ENCODE assay signal across 2 cellular contexts in genomic region chr12:69600804-69601203, GRCh38.
TF ChIP-seq lines count a peak whose summit lies in the region.

No MANE protein-coding gene starts in this region.

TF ChIP-seq in GM23338, 12 proteins besides CTCF, POLR2A, EP300 and RAD21:
- TF ChIP-seq ZNF114 (CRISPR knock-in tag; IDR thresholded peaks at IDR 0.05), result no peak
- no peak for TF ChIP-seq REST (IDR thresholded peaks at IDR 0.05; ENCODE audit: unreplicated experiment)

TF ChIP-seq in GM12878, 131 proteins besides CTCF, POLR2A, EP300 and RAD21:
- TF ChIP-seq E2F4 (IDR thresholded peaks at IDR 0.05; ENCODE audit: low read depth, low read length) (no peak), MEF2A (IDR thresholded peaks at IDR 0.05; ENCODE audit: insufficient read depth, low read depth, low read length) (no peak), ZBTB40 (IDR thresholded peaks at IDR 0.05; ENCODE audit: borderline replicate concordance) (no peak), USF2 (IDR thresholded peaks at IDR 0.05; ENCODE audit: borderline replicate concordance, low read depth, low read length) (no peak), STAT3 (IDR thresholded peaks at IDR 0.05; ENCODE audit: low read depth, low read length) (no peak), NR2F1 (conservative IDR thresholded peaks at IDR 0.05) (no peak), BCL3 (IDR thresholded peaks at IDR 0.05; ENCODE audit: borderline replicate concordance, insufficient read depth, low read depth, low read length, poor library complexity, severe bottlenecking) (no peak), SMARCA5 (IDR thresholded peaks at IDR 0.05) (no peak), LARP7 (IDR thresholded peaks at IDR 0.05) (no peak), SMAD1 (IDR thresholded peaks at IDR 0.05; ENCODE audit: low read depth, partially characterized antibody) (no peak), RAD51 (IDR thresholded peaks at IDR 0.05) (no peak)
- TF ChIP-seq, protein P1, sequence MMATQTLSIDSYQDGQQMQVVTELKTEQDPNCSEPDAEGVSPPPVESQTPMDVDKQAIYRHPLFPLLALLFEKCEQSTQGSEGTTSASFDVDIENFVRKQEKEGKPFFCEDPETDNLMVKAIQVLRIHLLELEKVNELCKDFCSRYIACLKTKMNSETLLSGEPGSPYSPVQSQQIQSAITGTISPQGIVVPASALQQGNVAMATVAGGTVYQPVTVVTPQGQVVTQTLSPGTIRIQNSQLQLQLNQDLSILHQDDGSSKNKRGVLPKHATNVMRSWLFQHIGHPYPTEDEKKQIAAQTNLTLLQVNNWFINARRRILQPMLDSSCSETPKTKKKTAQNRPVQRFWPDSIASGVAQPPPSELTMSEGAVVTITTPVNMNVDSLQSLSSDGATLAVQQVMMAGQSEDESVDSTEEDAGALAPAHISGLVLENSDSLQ (IDR thresholded peaks at IDR 0.05), result no peak
- TF ChIP-seq, protein P2, sequence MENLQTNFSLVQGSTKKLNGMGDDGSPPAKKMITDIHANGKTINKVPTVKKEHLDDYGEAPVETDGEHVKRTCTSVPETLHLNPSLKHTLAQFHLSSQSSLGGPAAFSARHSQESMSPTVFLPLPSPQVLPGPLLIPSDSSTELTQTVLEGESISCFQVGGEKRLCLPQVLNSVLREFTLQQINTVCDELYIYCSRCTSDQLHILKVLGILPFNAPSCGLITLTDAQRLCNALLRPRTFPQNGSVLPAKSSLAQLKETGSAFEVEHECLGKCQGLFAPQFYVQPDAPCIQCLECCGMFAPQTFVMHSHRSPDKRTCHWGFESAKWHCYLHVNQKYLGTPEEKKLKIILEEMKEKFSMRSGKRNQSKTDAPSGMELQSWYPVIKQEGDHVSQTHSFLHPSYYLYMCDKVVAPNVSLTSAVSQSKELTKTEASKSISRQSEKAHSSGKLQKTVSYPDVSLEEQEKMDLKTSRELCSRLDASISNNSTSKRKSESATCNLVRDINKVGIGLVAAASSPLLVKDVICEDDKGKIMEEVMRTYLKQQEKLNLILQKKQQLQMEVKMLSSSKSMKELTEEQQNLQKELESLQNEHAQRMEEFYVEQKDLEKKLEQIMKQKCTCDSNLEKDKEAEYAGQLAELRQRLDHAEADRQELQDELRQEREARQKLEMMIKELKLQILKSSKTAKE (IDR thresholded peaks at IDR 0.05; ENCODE audit: low read depth, poor library complexity, severe bottlenecking), result no peak
- TF ChIP-seq, protein P3, sequence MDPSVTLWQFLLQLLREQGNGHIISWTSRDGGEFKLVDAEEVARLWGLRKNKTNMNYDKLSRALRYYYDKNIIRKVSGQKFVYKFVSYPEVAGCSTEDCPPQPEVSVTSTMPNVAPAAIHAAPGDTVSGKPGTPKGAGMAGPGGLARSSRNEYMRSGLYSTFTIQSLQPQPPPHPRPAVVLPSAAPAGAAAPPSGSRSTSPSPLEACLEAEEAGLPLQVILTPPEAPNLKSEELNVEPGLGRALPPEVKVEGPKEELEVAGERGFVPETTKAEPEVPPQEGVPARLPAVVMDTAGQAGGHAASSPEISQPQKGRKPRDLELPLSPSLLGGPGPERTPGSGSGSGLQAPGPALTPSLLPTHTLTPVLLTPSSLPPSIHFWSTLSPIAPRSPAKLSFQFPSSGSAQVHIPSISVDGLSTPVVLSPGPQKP (IDR thresholded peaks at IDR 0.05; ENCODE audit: low read depth, low read length), result no peak
